Comparison of ENCODE assay signal across 17 cellular contexts in genomic region chr11:123080023-123080422, GRCh38.
"Had no signal": no experiment of that assay in that cellular context is flagged by ENCODE, and none has a peak within 500 bp of the region (broad histone marks: within the 10 kb centered on the region; RNA-seq: fewer than 3 reads in every experiment).

No MANE protein-coding gene starts in this region.

- H3K36me3 ChIP-seq: adrenal gland, neural progenitor cell, prostate gland had no signal

- H3K27ac Mint-ChIP-seq: activated naive CD4-positive, alpha-beta T cell treated with anti-CD3 and anti-CD28 coated beads, Interleukin-2, amount 50 U/mL, for 24 hours; neural progenitor cell had no signal

- H3K4me2 ChIP-seq: neural progenitor cell had no signal

- ATAC-seq: gastroesophageal sphincter; heart left ventricle; right cardiac atrium; stimulated activated naive CD8-positive, alpha-beta T cell treated with anti-CD3 and anti-CD28 coated beads, Interleukin-15, Interleukin-2, amounts not matched to agents 100 U/mL and 50 U/mL, for 24 hours had no signal

- H3K27ac ChIP-seq: adrenal gland, gastroesophageal sphincter, heart left ventricle, left ventricle myocardium inferior, neural progenitor cell, prostate gland, SK-N-MC, tibial artery had no signal

- H3K9ac ChIP-seq: neural progenitor cell had no signal

- H3K4me1 ChIP-seq: neural progenitor cell, prostate gland had no signal

- H3K4me3 Mint-ChIP-seq: activated naive CD4-positive, alpha-beta T cell treated with anti-CD3 and anti-CD28 coated beads, Interleukin-2, amount 50 U/mL, for 24 hours; neural progenitor cell had no signal

- H2AFZ ChIP-seq: neural progenitor cell had no signal

- DNase-seq: activated CD8-positive, alpha-beta memory T cell treated with anti-CD3 and anti-CD28 coated beads, Interleukin-2, amount 50 U/mL, for 4 hours; cerebellar nuclear complex; effector CD4-positive, alpha-beta T cell; heart left ventricle; kidney; left ventricle myocardium inferior; right cardiac atrium; stimulated activated CD4-positive, alpha-beta T cell treated with anti-CD3 and anti-CD28 coated beads, Interleukin-2, amount 100 ng/mL, for 24 hours; stimulated activated naive CD8-positive, alpha-beta T cell treated with anti-CD3 and anti-CD28 coated beads, Interleukin-15, Interleukin-2, amounts not matched to agents 100 U/mL and 50 U/mL, for 24 hours; substantia nigra; tibial artery had no signal

- H3K36me3 Mint-ChIP-seq: activated naive CD4-positive, alpha-beta T cell treated with anti-CD3 and anti-CD28 coated beads, Interleukin-2, amount 50 U/mL, for 24 hours had no signal

- H3K9me3 ChIP-seq: adrenal gland, gastroesophageal sphincter, left ventricle myocardium inferior, prostate gland, tibial artery had no signal

- H3K9me3 Mint-ChIP-seq: activated naive CD4-positive, alpha-beta T cell treated with anti-CD3 and anti-CD28 coated beads, Interleukin-2, amount 50 U/mL, for 24 hours; neural progenitor cell had no signal

- H3K27me3 Mint-ChIP-seq: activated naive CD4-positive, alpha-beta T cell treated with anti-CD3 and anti-CD28 coated beads, Interleukin-2, amount 50 U/mL, for 24 hours had no signal

- H3K4me3 ChIP-seq: adrenal gland, gastroesophageal sphincter, heart left ventricle, left ventricle myocardium inferior, neural progenitor cell, prostate gland, SK-N-MC, tibial artery had no signal

- H3K27me3 ChIP-seq: adrenal gland, gastroesophageal sphincter, heart left ventricle, neural progenitor cell, tibial artery had no signal
